Comparison of ENCODE assay signal across 9 cellular contexts in the genomic region with DNA sequence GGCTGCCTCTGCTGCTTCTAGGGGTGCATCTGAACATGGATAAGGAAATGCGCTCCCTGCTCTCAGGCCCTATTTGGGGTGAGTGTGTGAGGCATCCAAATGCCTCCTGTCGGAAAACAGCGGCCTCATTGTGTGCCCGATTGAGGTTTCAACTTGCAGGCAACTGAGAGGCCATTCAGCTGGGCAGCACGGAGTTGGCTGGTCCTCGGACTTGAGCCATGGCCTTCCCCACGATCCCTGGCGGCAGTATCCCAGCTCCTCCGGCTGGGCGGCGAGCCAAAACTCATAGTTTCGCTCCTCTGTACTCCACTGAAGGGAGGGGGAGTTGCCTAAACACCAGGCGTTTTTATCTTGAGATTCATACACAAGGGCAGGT.
DNase-seq lines count a peak whose midpoint lies in the region; TF ChIP-seq lines count a peak whose summit lies in the region.
"Had no signal": no experiment of that assay in that cellular context is flagged by ENCODE, and none has a peak within 500 bp of the region (broad histone marks: within the 10 kb centered on the region; RNA-seq: fewer than 3 reads in every experiment).

No MANE protein-coding gene starts in this region.

- TF ChIP-seq CTCF in cardiac muscle cell (IDR thresholded peaks at IDR 0.05; ENCODE audit: low read depth, low read length) = no peak

- no peak overlapping the region for H3K27ac ChIP-seq in cardiac muscle cell
- no peak overlapping the region for H3K27ac ChIP-seq in neuronal stem cell (replicated peaks; ENCODE audit: low read length)
- H3K27ac ChIP-seq in SJCRH30 = no peak overlapping the region
- H3K27ac ChIP-seq: HL-60 had no signal

- H3K36me3 ChIP-seq in cardiac muscle cell = no peaks in the 10 kb centered on the region
- no peaks in the 10 kb centered on the region for H3K36me3 ChIP-seq in neuronal stem cell (replicated peaks in 1 of 2; ENCODE audit: control insufficient read depth in 2 of 2, insufficient read depth in 2 of 2, low read length in 2 of 2)
- no peaks in the 10 kb centered on the region for H3K36me3 ChIP-seq in SJCRH30

- no peak overlapping the region for H3K9ac ChIP-seq in neuronal stem cell (ENCODE audit: low read depth, low read length, poor library complexity)

- DNase-seq in COLO829 (ENCODE audit: low spot score) = peak; percentile 40
- peak; percentile 31 for DNase-seq in NCI-H2227 treated with DMSO at 0.1 percent for 48 hours (lab: John Stamatoyannopoulos, UW)
- peak; percentile 2 to 44 for DNase-seq in cardiac muscle cell (ENCODE audit: low read depth in 1 of 2, low spot score in 1 of 2)
- peak; percentile 24 for DNase-seq in neuronal stem cell (ENCODE audit: low spot score)
- DNase-seq in SJCRH30 = no peak
- no peak for DNase-seq in effector CD4-positive, alpha-beta T cell
- DNase-seq in NOMO-1 (lab: John Stamatoyannopoulos, UW; ENCODE audit: unreplicated experiment in 2 of 2) = no peak
- no peak for DNase-seq in stimulated activated CD4-positive, alpha-beta T cell treated with anti-CD3 and anti-CD28 coated beads, Interleukin-2, amount 100 ng/mL, for 48 hours

- peak overlapping the region; percentile 91 for H3K4me2 ChIP-seq in neuronal stem cell (ENCODE audit: insufficient read depth, low read length, poor library complexity, severe bottlenecking)

- no peak overlapping the region for H3K4ac ChIP-seq in neuronal stem cell (ENCODE audit: low read length)

- H3K23ac ChIP-seq in neuronal stem cell (ENCODE audit: low read depth, low read length, poor library complexity) = no peak overlapping the region

- no peak overlapping the region for H2BK12ac ChIP-seq in neuronal stem cell (ENCODE audit: low read length)

- H2AFZ ChIP-seq in neuronal stem cell (ENCODE audit: low read length) = no peak overlapping the region

- H3K4me3 ChIP-seq in cardiac muscle cell (no peak overlapping the region), neuronal stem cell (ENCODE audit: low read length in 2 of 2) (no peak overlapping the region), SJCRH30 (no peak overlapping the region)

- H3K9me3 ChIP-seq in cardiac muscle cell (ENCODE audit: low read depth) (no peaks in the 10 kb centered on the region), neuronal stem cell (replicated peaks in 1 of 2; ENCODE audit: control insufficient read depth in 2 of 2, insufficient read depth in 1 of 2, low read depth in 1 of 2, low read length in 2 of 2) (no peaks in the 10 kb centered on the region), SJCRH30 (replicated peaks) (no peaks in the 10 kb centered on the region)

- peaks cover 98% of the 10 kb centered on the region for H3K27me3 ChIP-seq in cardiac muscle cell
- peaks cover 16 to 74% (median 63%) of the 10 kb centered on the region in 3 experiments for H3K27me3 ChIP-seq in neuronal stem cell (ENCODE audit: control insufficient read depth in 3 of 3, insufficient read depth in 3 of 3, low read depth in 1 of 3, low read length in 3 of 3)
- H3K27me3 ChIP-seq in SJCRH30 = no peaks in the 10 kb centered on the region

- H2AK5ac ChIP-seq in neuronal stem cell (ENCODE audit: low read depth, low read length) = no peak overlapping the region

- H3K14ac ChIP-seq in neuronal stem cell (ENCODE audit: low read length) = no peak overlapping the region

- H2BK15ac ChIP-seq in neuronal stem cell (ENCODE audit: low read length) = no peak overlapping the region

- H3K4me1 ChIP-seq in cardiac muscle cell (ENCODE audit: low read depth) (no peaks in the 10 kb centered on the region), neuronal stem cell (ENCODE audit: control insufficient read depth in 2 of 2, insufficient read depth in 1 of 2, low read depth in 1 of 2, low read length in 2 of 2) (peaks cover 0 to 2% of the 10 kb centered on the region in 2 donors), SJCRH30 (no peaks in the 10 kb centered on the region)

- H3K79me1 ChIP-seq in neuronal stem cell (ENCODE audit: low read depth, low read length) = no peaks in the 10 kb centered on the region

- H2BK120ac ChIP-seq in neuronal stem cell (ENCODE audit: low read depth, low read length) = no peak overlapping the region

- no peak overlapping the region for H4K91ac ChIP-seq in neuronal stem cell (ENCODE audit: low read depth, low read length, poor library complexity)

- H2BK5ac ChIP-seq in neuronal stem cell (ENCODE audit: low read length) = no peak overlapping the region

- no peak overlapping the region for H4K8ac ChIP-seq in neuronal stem cell (ENCODE audit: low read depth, low read length)

- no CpG with 5 or more reads among the region's 13 CpGs for WGBS in neuronal stem cell (ENCODE audit: extremely low coverage in 2 of 2, insufficient read length in 2 of 2, insufficient replicate concordance in 1 of 2), 2 donors

- no peak overlapping the region for H3K18ac ChIP-seq in neuronal stem cell (ENCODE audit: low read length)

Comparison
In these comparisons a context has a peak if more than half of its experiments do, and no peak if none do; other contexts are left out.
1. DNase-seq: peak in COLO829 (single experiment), NCI-H2227 treated with DMSO at 0.1 percent for 48 hours (single experiment), cardiac muscle cell (2 of 2) and neuronal stem cell (single experiment); none in SJCRH30 (0 of 2), effector CD4-positive, alpha-beta T cell (single experiment), NOMO-1 (0 of 2) and stimulated activated CD4-positive, alpha-beta T cell treated with anti-CD3 and anti-CD28 coated beads, Interleukin-2, amount 100 ng/mL, for 48 hours (0 of 2).